Comparison of ENCODE assay signal across 8 cellular contexts in genomic region chr1:241639040-241639652, GRCh38. TPM values are rescaled to one million over a fixed set of nuclear protein-coding genes. Genes with fewer than 3 reads are reported as not detected.
DNase-seq lines count a peak whose midpoint lies in the region; ATAC-seq, FAIRE-seq and TF ChIP-seq lines count a peak whose summit lies in the region.

No MANE protein-coding gene starts in this region.

- CTCF ChIA-PET in WTC11 (lab: Charles Lee), result no interaction called here

- peaks cover 24% of the 10 kb centered on the region for H3K4me1 Mint-ChIP-seq in WTC11

- DNase-seq in EH (ENCODE audit: low read depth) (peak; percentile 61), HFF-Myc (ENCODE audit: extremely low read depth, low read depth) (no peak), WTC11 (ENCODE audit: low spot score) (no peak), right cardiac atrium (no peak), small intestine (peak; percentile 21), OCI-M2 (lab: John Stamatoyannopoulos, UW; ENCODE audit: unreplicated experiment) (no peak)
- no peak for DNase-seq in stimulated activated CD4-positive, alpha-beta T cell treated with anti-CD3 and anti-CD28 coated beads, Interleukin-2, amount 100 ng/mL, for 24 hours

- H3K36me3 ChIP-seq in small intestine (ENCODE audit: control insufficient read depth in 2 of 2, insufficient read depth in 2 of 2, low read length in 2 of 2), result no peaks in the 10 kb centered on the region

- no peaks in the 10 kb centered on the region for H3K9me3 ChIP-seq in right cardiac atrium (ENCODE audit: control insufficient read depth, low read length)
- H3K9me3 ChIP-seq in small intestine (ENCODE audit: control insufficient read depth, low read depth), result no peaks in the 10 kb centered on the region

- H3K27me3 ChIP-seq in right cardiac atrium (ENCODE audit: control insufficient read depth, insufficient read depth), result no peaks in the 10 kb centered on the region
- no peaks in the 10 kb centered on the region for H3K27me3 ChIP-seq in small intestine (ENCODE audit: control insufficient read depth in 2 of 2, insufficient read depth in 2 of 2, low read length in 2 of 2)

- H3K36me3 Mint-ChIP-seq in WTC11, result peaks cover 48% of the 10 kb centered on the region

- H3K4me3 ChIP-seq in HFF-Myc (replicated peaks; ENCODE audit: low read depth, low read length) (peak overlapping the region; percentile 83), right cardiac atrium (ENCODE audit: low read length) (peak overlapping the region; percentile 86), small intestine (ENCODE audit: low read depth in 1 of 2, low read length in 2 of 2) (peak overlapping the region; percentile 81 to 95)

- POLR2A ChIA-PET in WTC11 (lab: Charles Lee), result no interaction called here

- H3K27ac Mint-ChIP-seq in WTC11, result peak overlapping the region; percentile 73

- ATAC-seq in WTC11, result no peak
- ATAC-seq in right cardiac atrium, result no peak
- no peak for ATAC-seq in GM19397 (IDR thresholded peaks at IDR 0.05; ENCODE audit: unreplicated experiment)

- H3K4me1 ChIP-seq in right cardiac atrium (ENCODE audit: control insufficient read depth, insufficient read depth, low read length) (no peaks in the 10 kb centered on the region), small intestine (ENCODE audit: control insufficient read depth in 2 of 2, insufficient read depth in 1 of 2, low read depth in 1 of 2, low read length in 1 of 2) (peaks cover 0 to 2% of the 10 kb centered on the region in 2 donors)

- H3K9me3 Mint-ChIP-seq in WTC11, result peaks cover 25% of the 10 kb centered on the region

- peaks cover 18% of the 10 kb centered on the region for H3K27me3 Mint-ChIP-seq in WTC11 (ENCODE audit: low read depth)

- H3K27ac ChIP-seq in right cardiac atrium (ENCODE audit: low read length) (no peak overlapping the region), small intestine (ENCODE audit: low read depth in 1 of 2, low read length in 1 of 2) (peak overlapping the region in 1 of 2 donors; percentile 59)

- peak overlapping the region; percentile 80 for H3K4me3 Mint-ChIP-seq in WTC11

- TF ChIP-seq CTCF in HFF-Myc (IDR thresholded peaks at IDR 0.05; ENCODE audit: low read depth, low read length, missing control alignments) (no peak), WTC11 (IDR thresholded peaks at IDR 0.05) (no peak)

- WGBS in right cardiac atrium, result 10% methylated on average over 10 of the region's 10 CpGs
- WGBS in small intestine, 3 donors, result 2 to 9% (median 6%) methylated on average over 10 of the region's 10 CpGs

- no peak for FAIRE-seq in small intestine (lab: Jason Lieb, UNC)

- intact Hi-C loops in right cardiac atrium (cut with DNase I), result no loop called here

TF ChIP-seq in WTC11, 78 proteins besides CTCF, POLR2A, EP300 and RAD21 (continues in another document):
- TF ChIP-seq TP53 (CRISPR knock-in tag; IDR thresholded peaks at IDR 0.05) (no peak), ZMAT4 (CRISPR knock-in tag; IDR thresholded peaks at IDR 0.05) (no peak), ARID4B (CRISPR knock-in tag; IDR thresholded peaks at IDR 0.05; ENCODE audit: borderline replicate concordance) (no peak), ERG (CRISPR knock-in tag; IDR thresholded peaks at IDR 0.05) (no peak), AFF4 (CRISPR knock-in tag; IDR thresholded peaks at IDR 0.05; ENCODE audit: borderline replicate concordance) (no peak)

RNA-seq across cellular contexts. Expression of gene CHML, which starts 1.0 kb away (rescaled TPM):
- total RNA-seq in WTC11 (2021) (53.5 to 60.4 TPM (median 56.9 TPM) in 3 replicates), right cardiac atrium (1 to 10 TPM; 4.1 to 7.8 (median 4.7) TPM)
- polyA plus RNA-seq in right cardiac atrium (1.1 TPM), small intestine (1 to 10 TPM; 1.3 to 2.6 (median 1.9) TPM)

RNA-seq across cellular contexts. Expression of gene OPN3, which starts 1.0 kb away (rescaled TPM):
- total RNA-seq in WTC11 (2021), result 14.4 to 17.2 TPM (median 15.2 TPM) in 3 replicates
- 1 to 10 TPM; 4.4 to 8.2 (median 7.0) TPM for total RNA-seq in right cardiac atrium
- 7.2 TPM for polyA plus RNA-seq in right cardiac atrium
- polyA plus RNA-seq in small intestine, result 1 to 10 TPM; 5.0 to 9.2 (median 8.1) TPM

RNA-seq across cellular contexts. Expression of gene WDR64, which starts 12.9 kb away (rescaled TPM):
- not detected in 3 replicates for total RNA-seq in WTC11 (2021)
- under 1 TPM in 2 of 4 donors, not detected in 2; 0.29 to 0.54 TPM for total RNA-seq in right cardiac atrium
- not detected for polyA plus RNA-seq in right cardiac atrium
- not detected for polyA plus RNA-seq in small intestine

Comparison
In these comparisons a context has a peak if more than half of its experiments do, and no peak if none do; other contexts are left out.
1. DNase-seq: peak in EH (single experiment) and small intestine (single experiment); none in HFF-Myc (single experiment), WTC11 (single experiment), right cardiac atrium (0 of 3), stimulated activated CD4-positive, alpha-beta T cell treated with anti-CD3 and anti-CD28 coated beads, Interleukin-2, amount 100 ng/mL, for 24 hours (0 of 2) and OCI-M2 (single experiment).
2. Peak in every context shown above with its lines, with median percentiles within 50 percentile points of each other: H3K4me3 ChIP-seq.